Comparison of ENCODE assay signal across 9 cellular contexts in the genomic region with DNA sequence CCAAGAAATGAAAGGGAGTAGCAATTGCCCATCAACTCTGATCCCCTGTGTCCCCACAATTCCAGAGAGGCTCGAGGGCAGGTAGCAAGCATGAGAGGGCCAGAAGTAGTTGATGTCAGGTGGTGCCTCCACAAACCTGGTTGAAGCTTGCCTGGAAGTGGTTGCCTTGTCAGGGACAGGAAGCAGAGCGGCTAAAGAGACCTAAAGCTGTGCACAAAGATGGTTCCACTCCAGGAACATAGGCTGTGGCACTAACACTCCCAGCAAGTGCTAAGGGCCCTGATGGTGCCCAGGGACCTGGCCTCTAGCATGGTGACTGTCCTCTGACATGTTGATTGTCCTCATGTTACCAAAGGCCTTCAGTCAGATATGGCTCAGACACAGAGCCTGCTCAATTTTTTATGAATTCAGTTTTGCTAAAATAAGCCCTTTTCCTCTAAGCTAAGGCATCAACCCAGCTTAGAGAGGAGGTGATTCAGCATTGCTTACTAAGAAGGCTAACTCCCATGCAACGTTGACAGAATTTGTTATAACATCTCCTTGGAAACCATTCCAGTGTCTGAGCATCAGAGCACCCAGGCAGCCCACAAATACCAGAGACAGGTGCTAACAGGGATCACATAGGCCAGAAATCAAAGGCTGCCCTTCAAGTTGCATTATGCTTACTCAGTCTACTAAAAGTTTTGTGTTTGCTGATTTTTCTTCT.
DNase-seq lines count a peak whose midpoint lies in the region; ATAC-seq lines count a peak whose summit lies in the region.
"Had no signal": no experiment of that assay in that cellular context is flagged by ENCODE, and none has a peak within 500 bp of the region (broad histone marks: within the 10 kb centered on the region; RNA-seq: fewer than 3 reads in every experiment).

No MANE protein-coding gene starts in this region.

- peaks cover 22% of the 10 kb centered on the region for H3K4me1 Mint-ChIP-seq in activated naive CD8-positive, alpha-beta T cell treated with anti-CD3 and anti-CD28 coated beads, Interleukin-2, amount 50 U/mL, for 24 hours

- no peak overlapping the region for H3K4me3 Mint-ChIP-seq in activated naive CD8-positive, alpha-beta T cell treated with anti-CD3 and anti-CD28 coated beads, Interleukin-2, amount 50 U/mL, for 24 hours

- DNase-seq in AG08396 (ENCODE audit: low spot score) (peak; percentile 68), GM03348 (ENCODE audit: low spot score) (peak; percentile 51), kidney tubule cell (ENCODE audit: low spot score) (peak; percentile 99), dermis blood vessel endothelial cell (no peak), DMS 273 (lab: John Stamatoyannopoulos, UW; ENCODE audit: unreplicated experiment) (no peak)
- no peak for DNase-seq in activated naive CD8-positive, alpha-beta T cell treated with anti-CD3 and anti-CD28 coated beads, Interleukin-2, amount 50 U/mL, for 24 hours
- DNase-seq: activated gamma-delta T cell had no signal

- no peak overlapping the region for H3K27ac Mint-ChIP-seq in activated naive CD8-positive, alpha-beta T cell treated with anti-CD3 and anti-CD28 coated beads, Interleukin-2, amount 50 U/mL, for 24 hours

- H3K27me3 Mint-ChIP-seq in activated naive CD8-positive, alpha-beta T cell treated with anti-CD3 and anti-CD28 coated beads, Interleukin-2, amount 50 U/mL, for 24 hours: no peaks in the 10 kb centered on the region

- ATAC-seq in activated naive CD8-positive, alpha-beta T cell treated with anti-CD3 and anti-CD28 coated beads, Interleukin-2, amount 50 U/mL, for 24 hours: peak; percentile 30
- no peak for ATAC-seq in HG03565 (IDR thresholded peaks at IDR 0.05; ENCODE audit: unreplicated experiment)
- no peak for ATAC-seq in GM18520 (IDR thresholded peaks at IDR 0.05; ENCODE audit: unreplicated experiment)

- H3K36me3 Mint-ChIP-seq in activated naive CD8-positive, alpha-beta T cell treated with anti-CD3 and anti-CD28 coated beads, Interleukin-2, amount 50 U/mL, for 24 hours (ENCODE audit: low read depth): no peaks in the 10 kb centered on the region

- H3K9me3 Mint-ChIP-seq in activated naive CD8-positive, alpha-beta T cell treated with anti-CD3 and anti-CD28 coated beads, Interleukin-2, amount 50 U/mL, for 24 hours: peaks cover 9% of the 10 kb centered on the region

Comparison
In these comparisons a context has a peak if more than half of its experiments do, and no peak if none do; other contexts are left out.
1. DNase-seq: peak in AG08396 (single experiment), GM03348 (single experiment) and kidney tubule cell (single experiment); none in activated naive CD8-positive, alpha-beta T cell treated with anti-CD3 and anti-CD28 coated beads, Interleukin-2, amount 50 U/mL, for 24 hours (single experiment), dermis blood vessel endothelial cell (single experiment) and DMS 273 (single experiment).